14 cellular contexts compared by ENCODE assay signal in genomic region chr6:36967757-36968156, GRCh38. TPM values are rescaled to one million over a fixed set of nuclear protein-coding genes. Genes with fewer than 3 reads are reported as not detected.
"Had no signal": no experiment of that assay in that cellular context is flagged by ENCODE, and none has a peak within 500 bp of the region (broad histone marks: within the 10 kb centered on the region; RNA-seq: fewer than 3 reads in every experiment).

No MANE protein-coding gene starts in this region.

- H3K27ac ChIP-seq: ascending aorta, esophagus muscularis mucosa, thoracic aorta had no signal

- DNase-seq: activated CD8-positive, alpha-beta T cell treated with anti-CD3 and anti-CD28 coated beads, Interleukin-2, amount 10 ng/mL, durations not matched to agents 7 days and 5 days; activated naive CD8-positive, alpha-beta T cell treated with anti-CD3 and anti-CD28 coated beads, Interleukin-2, amount 10 ng/mL, durations not matched to agents 7 days and 5 days; midbrain; stimulated activated CD4-positive, alpha-beta T cell treated with anti-CD3 and anti-CD28 coated beads, Interleukin-4, amount 100 ng/mL, for 1 hour; stimulated activated CD8-positive, alpha-beta memory T cell treated with anti-CD3 and anti-CD28 coated beads, Interleukin-4, amount 100 ng/mL, for 48 hours; T-helper 9 cell had no signal

- H3K27me3 ChIP-seq: ascending aorta, esophagus muscularis mucosa had no signal

- H3K4me3 Mint-ChIP-seq: activated CD8-positive, alpha-beta T cell treated with anti-CD3 and anti-CD28 coated beads, Interleukin-2, amount 10 ng/mL, durations not matched to agents 7 days and 5 days; activated naive CD8-positive, alpha-beta T cell treated with anti-CD3 and anti-CD28 coated beads, Interleukin-2, amount 10 ng/mL, durations not matched to agents 7 days and 5 days; stimulated activated naive CD8-positive, alpha-beta T cell treated with anti-CD3 and anti-CD28 coated beads, Interleukin-15, Interleukin-2, amounts not matched to agents 100 ng/mL and 50 ng/mL, for 24 hours had no signal

- H3K9me3 ChIP-seq: ascending aorta, esophagus muscularis mucosa, thoracic aorta had no signal

- H3K4me3 ChIP-seq: ascending aorta, esophagus muscularis mucosa, lung, thoracic aorta had no signal

- H3K9me3 Mint-ChIP-seq: activated naive CD8-positive, alpha-beta T cell treated with anti-CD3 and anti-CD28 coated beads, Interleukin-2, amount 10 ng/mL, durations not matched to agents 7 days and 5 days; stimulated activated naive CD8-positive, alpha-beta T cell treated with anti-CD3 and anti-CD28 coated beads, Interleukin-15, Interleukin-2, amounts not matched to agents 100 ng/mL and 50 ng/mL, for 24 hours had no signal

- H3K27me3 Mint-ChIP-seq: activated naive CD8-positive, alpha-beta T cell treated with anti-CD3 and anti-CD28 coated beads, Interleukin-2, amount 10 ng/mL, durations not matched to agents 7 days and 5 days; stimulated activated naive CD8-positive, alpha-beta T cell treated with anti-CD3 and anti-CD28 coated beads, Interleukin-15, Interleukin-2, amounts not matched to agents 100 ng/mL and 50 ng/mL, for 24 hours had no signal

- H3K27ac Mint-ChIP-seq: activated CD8-positive, alpha-beta T cell treated with anti-CD3 and anti-CD28 coated beads, Interleukin-2, amount 10 ng/mL, durations not matched to agents 7 days and 5 days; activated naive CD8-positive, alpha-beta T cell treated with anti-CD3 and anti-CD28 coated beads, Interleukin-2, amount 10 ng/mL, durations not matched to agents 7 days and 5 days; stimulated activated naive CD8-positive, alpha-beta T cell treated with anti-CD3 and anti-CD28 coated beads, Interleukin-15, Interleukin-2, amounts not matched to agents 100 ng/mL and 50 ng/mL, for 24 hours had no signal

- ATAC-seq: activated CD8-positive, alpha-beta T cell treated with anti-CD3 and anti-CD28 coated beads, Interleukin-2, amount 10 ng/mL, durations not matched to agents 7 days and 5 days had no signal

RNA-seq across cellular contexts. Expression of gene PI16, which starts 13.2 kb away (rescaled TPM):
- total RNA-seq: bronchial epithelial cell had no signal

RNA-seq across cellular contexts. Expression of gene FGD2, which starts 37.7 kb away (rescaled TPM):
- total RNA-seq: fibroblast of villous mesenchyme, pulmonary artery endothelial cell had no signal
